In the genomic region with DNA sequence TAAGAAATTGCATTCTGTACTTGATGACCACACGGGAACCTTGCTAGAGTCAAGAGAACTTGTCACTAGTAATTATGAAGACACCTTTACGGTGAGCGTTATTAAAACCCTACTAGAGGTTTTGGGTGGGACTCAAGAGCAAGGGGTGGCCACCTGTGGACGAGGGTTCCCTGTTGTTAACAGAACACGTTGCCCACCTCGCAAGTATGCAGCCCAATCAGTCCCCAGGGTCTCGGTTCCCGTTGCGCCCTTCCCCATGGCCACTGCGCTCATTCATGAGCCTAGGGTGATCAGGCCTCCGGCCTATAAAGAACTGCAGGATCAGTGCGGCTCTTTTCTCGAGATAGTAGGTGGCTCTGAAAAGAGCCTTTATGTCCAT, we compare ENCODE assay signal across 8 cellular contexts. TPM values are rescaled to one million over a fixed set of nuclear protein-coding genes. Genes with fewer than 3 reads are reported as not detected.
DNase-seq lines count a peak whose midpoint lies in the region; ATAC-seq and TF ChIP-seq lines count a peak whose summit lies in the region.

No MANE protein-coding gene starts in this region.

- H2AFZ ChIP-seq in neuron (ENCODE audit: low read depth, low read length), result no peak overlapping the region

- H3K4me1 ChIP-seq in neuron (ENCODE audit: insufficient read depth, low read length) (peaks cover 19% of the 10 kb centered on the region), aorta (ENCODE audit: control insufficient read depth in 1 of 2, insufficient read depth in 2 of 2, low read length in 2 of 2) (no peaks in the 10 kb centered on the region)

- H3K27me3 Mint-ChIP-seq in CD4-positive, alpha-beta T cell, result peaks cover 5% of the 10 kb centered on the region
- peaks cover 8% of the 10 kb centered on the region for H3K27me3 Mint-ChIP-seq in endothelial cell (ENCODE audit: unreplicated experiment)

- H3K9me3 ChIP-seq in CD4-positive, alpha-beta T cell (ENCODE audit: control insufficient read depth, low read length), result no peaks in the 10 kb centered on the region
- H3K9me3 ChIP-seq in neuron (ENCODE audit: low read length) (no peaks in the 10 kb centered on the region), aorta (ENCODE audit: control insufficient read depth, low read length) (no peaks in the 10 kb centered on the region)

- peaks cover 19% of the 10 kb centered on the region for H3K36me3 Mint-ChIP-seq in CD4-positive, alpha-beta T cell (ENCODE audit: low read depth)
- peaks cover 6% of the 10 kb centered on the region for H3K36me3 Mint-ChIP-seq in endothelial cell (ENCODE audit: low read depth, unreplicated experiment)

- peak overlapping the region; percentile 68 for H3K27ac ChIP-seq in CD4-positive, alpha-beta T cell (ENCODE audit: low read depth, low read length)
- H3K27ac ChIP-seq in aorta (ENCODE audit: low read depth in 1 of 2, low read length in 2 of 2), result no peak overlapping the region

- H3K27me3 ChIP-seq in CD4-positive, alpha-beta T cell (ENCODE audit: control insufficient read depth, insufficient read depth, low read length), result no peaks in the 10 kb centered on the region
- H3K27me3 ChIP-seq in neuron (ENCODE audit: insufficient read depth, low read length) (no peaks in the 10 kb centered on the region), aorta (ENCODE audit: control insufficient read depth in 1 of 2, insufficient read depth in 2 of 2, low read length in 1 of 2) (no peaks in the 10 kb centered on the region)

- H3K4me3 Mint-ChIP-seq in CD4-positive, alpha-beta T cell, result peak overlapping the region; percentile 95
- H3K4me3 Mint-ChIP-seq in endothelial cell (ENCODE audit: unreplicated experiment), result peak overlapping the region; percentile 94

- 28 to 29% methylated on average over 13 of the region's 13 CpGs for WGBS in aorta, 2 donors

- H3K4me3 ChIP-seq in neuron (ENCODE audit: low read length) (peak overlapping the region; percentile 97), aorta (ENCODE audit: low read length in 2 of 2) (no peak overlapping the region)

- no peak for TF ChIP-seq CTCF in CD4-positive, alpha-beta T cell (IDR thresholded peaks at IDR 0.05)
- TF ChIP-seq CTCF in endothelial cell (IDR thresholded peaks at IDR 0.05; ENCODE audit: unreplicated experiment), result no peak

- H3K9me3 Mint-ChIP-seq in CD4-positive, alpha-beta T cell, result no peaks in the 10 kb centered on the region
- H3K9me3 Mint-ChIP-seq in endothelial cell (ENCODE audit: unreplicated experiment), result no peaks in the 10 kb centered on the region

- CTCF ChIA-PET in CD4-positive, alpha-beta T cell (lab: Charles Lee), result interaction anchor here (1.0 to 3.5 kb wide), 6 partner anchors 9 to 243 kb away, joined by 3 to 30 read pairs (median 4); partner anchors contain the start of gene RNF187

- peak overlapping the region; percentile 98 for H3K27ac Mint-ChIP-seq in CD4-positive, alpha-beta T cell
- H3K27ac Mint-ChIP-seq in endothelial cell (ENCODE audit: unreplicated experiment), result no peak overlapping the region

- POLR2A ChIA-PET in CD4-positive, alpha-beta T cell (lab: Charles Lee), result interaction anchor here (0.6 to 4.6 kb wide), 12 partner anchors 11 to 375 kb away, joined by 3 to 90 read pairs (median 4); partner anchors contain the start of genes RNF187 and TRIM11

- intact Hi-C loops in CD4-positive, alpha-beta T cell (cut with DNase I, micrococcal nuclease), result loop anchor here (1.0 to 5.0 kb wide), 6 partner anchors 29 to 885 kb away; partner anchors contain the start of genes CCSAP (in 1 of the 2) and TRIM17 (in 1 of the 2)
- intact Hi-C loops in aorta (cut with DNase I), result no loop called here

- H3K4me1 Mint-ChIP-seq in CD4-positive, alpha-beta T cell (ENCODE audit: low read depth), result peaks cover 52% of the 10 kb centered on the region
- H3K4me1 Mint-ChIP-seq in endothelial cell (ENCODE audit: unreplicated experiment), result peaks cover 15% of the 10 kb centered on the region

- ATAC-seq in CD4-positive, alpha-beta T cell (ENCODE audit: poor library complexity), result no peak
- ATAC-seq in GM21528 (IDR thresholded peaks at IDR 0.05; ENCODE audit: low FRiP score, unreplicated experiment), result peak; percentile 17
- ATAC-seq in aorta (ENCODE audit: low FRiP score), result no peak
- ATAC-seq in HG02763 (IDR thresholded peaks at IDR 0.05; ENCODE audit: unreplicated experiment), result no peak

- H3K36me3 ChIP-seq in neuron (ENCODE audit: insufficient read depth, low read length) (peaks cover 4% of the 10 kb centered on the region), aorta (ENCODE audit: control insufficient read depth in 1 of 2, insufficient read depth in 2 of 2, low read length in 1 of 2) (no peaks in the 10 kb centered on the region)

- DNase-seq in CD4-positive, alpha-beta T cell, result no peak
- DNase-seq in NCI-H460 (ENCODE audit: extremely low read depth, low read depth), result peak; percentile 30
- DNase-seq in endothelial cell (ENCODE audit: low spot score), result no peak
- DNase-seq in NCI-H2029 treated with DMSO at 0.1 percent for 48 hours (lab: John Stamatoyannopoulos, UW), result no peak
- DNase-seq in aorta, result no peak

RNA-seq across cellular contexts. Expression of gene RNF187, which starts 30.2 kb away (rescaled TPM):
- 10 to 100 TPM; 40.7 to 45.1 TPM for total RNA-seq in CD4-positive, alpha-beta T cell
- total RNA-seq in NCI-H460 (2014; rRNA removed; shearing (Covaris generic)), result 120 and 146 TPM in 2 replicates
- 40.2 and 45.7 TPM in 2 replicates for polyA plus RNA-seq in NCI-H460 (2014; cell fraction: nucleus; rRNA removed)
- 153 TPM for total RNA-seq in endothelial cell (ENCODE audit: unreplicated experiment)
- total RNA-seq in aorta, result 10 to 100 TPM; 52.4 to 94.0 TPM
- polyA plus RNA-seq in aorta, result 10 to 100 TPM; 22.8 to 28.5 TPM

RNA-seq across cellular contexts. Expression of gene TRIM17, which starts 40.3 kb away (rescaled TPM):
- total RNA-seq in CD4-positive, alpha-beta T cell, result under 1 TPM; 0.73 to 0.96 TPM
- not detected in 2 replicates for total RNA-seq in NCI-H460 (2014; rRNA removed; shearing (Covaris generic))
- 0.31 TPM in 1 of 2 replicates, not detected in the other for polyA plus RNA-seq in NCI-H460 (2014; cell fraction: nucleus; rRNA removed)
- 2.3 TPM for total RNA-seq in endothelial cell (ENCODE audit: unreplicated experiment)
- total RNA-seq in aorta, result 1 to 10 TPM in 1 of 2 donors, under 1 TPM in 1; 0.62 to 2.5 TPM
- polyA plus RNA-seq in aorta, result not detected

RNA-seq across cellular contexts. Expression of gene TRIM11, which starts 50.4 kb away (rescaled TPM):
- total RNA-seq in CD4-positive, alpha-beta T cell, result 10 to 100 TPM; 32.0 to 32.6 TPM
- total RNA-seq in NCI-H460 (2014; rRNA removed; shearing (Covaris generic)), result 30.2 and 33.7 TPM in 2 replicates
- 93.8 and 104 TPM in 2 replicates for polyA plus RNA-seq in NCI-H460 (2014; cell fraction: nucleus; rRNA removed)
- total RNA-seq in endothelial cell (ENCODE audit: unreplicated experiment) (39.9 TPM), aorta (10 to 100 TPM; 16.2 to 20.3 TPM)
- 10 to 100 TPM in 1 of 2 donors, 1 to 10 TPM in 1; 5.8 to 12.2 TPM for polyA plus RNA-seq in aorta

Comparison
In these comparisons a context has a peak if more than half of its experiments do, and no peak if none do; other contexts are left out.
1. intact Hi-C loops: an anchor here in CD4-positive, alpha-beta T cell (1.0 to 5.0 kb wide); none called in aorta.